Comparison of ENCODE assay signal across 15 cellular contexts in the genomic region with DNA sequence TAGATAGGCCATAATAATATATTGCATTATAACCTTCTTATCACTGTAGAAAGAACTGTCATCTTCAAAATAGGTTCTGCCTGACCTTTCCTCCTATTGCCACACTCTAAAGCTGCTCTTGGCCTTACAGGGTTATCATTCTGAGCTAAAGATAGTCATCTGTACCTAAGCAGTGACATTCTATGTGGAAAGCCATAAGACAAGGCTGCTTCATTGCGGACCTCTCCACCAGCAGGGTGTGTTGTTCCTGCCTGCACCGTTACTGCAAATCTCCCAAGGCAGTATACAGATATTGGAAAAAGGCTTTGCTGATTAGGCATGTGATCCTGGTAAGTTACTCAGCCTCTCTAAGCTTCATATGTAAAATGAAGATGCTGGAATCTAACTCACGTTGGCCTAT. TPM values are rescaled to one million over a fixed set of nuclear protein-coding genes. Genes with fewer than 3 reads are reported as not detected.
DNase-seq lines count a peak whose midpoint lies in the region; ATAC-seq and TF ChIP-seq lines count a peak whose summit lies in the region.
"Had no signal": no experiment of that assay in that cellular context is flagged by ENCODE, and none has a peak within 500 bp of the region (broad histone marks: within the 10 kb centered on the region; RNA-seq: fewer than 3 reads in every experiment).

No MANE protein-coding gene starts in this region.

- ATAC-seq in activated naive CD4-positive, alpha-beta T cell treated with anti-CD3 and anti-CD28 coated beads, Interleukin-2, amount 50 U/mL, for 72 hours: no peak
- ATAC-seq: HCT116 had no signal

- peaks cover 19 to 46% of the 10 kb centered on the region in 2 donors for H3K36me3 Mint-ChIP-seq in activated naive CD4-positive, alpha-beta T cell treated with anti-CD3 and anti-CD28 coated beads, Interleukin-2, amount 50 U/mL, for 72 hours

- H3K4me2 ChIP-seq in skeletal muscle satellite cell (ENCODE audit: low read length): peak overlapping the region; percentile 2

- H3K9me3 ChIP-seq in WERI-Rb-1 (ENCODE audit: severe bottlenecking): no peaks in the 10 kb centered on the region
- H3K9me3 ChIP-seq in skeletal muscle satellite cell (replicated peaks; ENCODE audit: low read length): no peaks in the 10 kb centered on the region
- H3K9me3 ChIP-seq: BLaER1 treated with 17β-estradiol and CSF1 and Interleukin-3, amounts not matched to agents 10 nM and 100 nM; esophagus squamous epithelium; stomach had no signal

- no peaks in the 10 kb centered on the region for H3K9me3 Mint-ChIP-seq in activated naive CD4-positive, alpha-beta T cell treated with anti-CD3 and anti-CD28 coated beads, Interleukin-2, amount 50 U/mL, for 72 hours

- H3K4me1 ChIP-seq in skeletal muscle satellite cell (ENCODE audit: control insufficient read depth, insufficient read depth, low read length): peaks cover 62% of the 10 kb centered on the region

- DNase-seq in activated naive CD4-positive, alpha-beta T cell treated with anti-CD3 and anti-CD28 coated beads, Interleukin-2, amount 50 U/mL, for 72 hours (ENCODE audit: low spot score in 2 of 2): no peak
- no peak for DNase-seq in activated naive CD4-positive, alpha-beta T cell treated with Interleukin-2 at 50 U/mL for 16 hours
- peak; percentile 34 for DNase-seq in WERI-Rb-1
- no peak for DNase-seq in fibroblast of the aortic adventitia (ENCODE audit: low read depth)
- no peak for DNase-seq in stimulated activated naive CD4-positive, alpha-beta T cell (lab: John Stamatoyannopoulos, UW)
- DNase-seq in activated gamma-delta T cell treated with Interleukin-2 at 50 U/mL for 16 hours: no peak
- no peak for DNase-seq in COLO668 (lab: John Stamatoyannopoulos, UW; ENCODE audit: unreplicated experiment)
- DNase-seq: cerebellar nuclear complex; esophagus squamous epithelium; NCI-H510A; stimulated activated CD4-positive, alpha-beta T cell treated with anti-CD3 and anti-CD28 coated beads, Interleukin-1b, Interleukin-23, amount 100 ng/mL, for 48 hours; stomach had no signal

- peaks cover 93% of the 10 kb centered on the region for H3K36me3 ChIP-seq in WERI-Rb-1
- peaks cover 77% of the 10 kb centered on the region for H3K36me3 ChIP-seq in skeletal muscle satellite cell (ENCODE audit: insufficient read depth, low read length)

- TF ChIP-seq CTCF in WERI-Rb-1 (IDR thresholded peaks at IDR 0.05; ENCODE audit: low read depth, low read length) (peak; percentile 39), fibroblast of the aortic adventitia (IDR thresholded peaks at IDR 0.05; ENCODE audit: insufficient read depth, low read length) (peak; percentile 17)

- H3K27ac ChIP-seq in WERI-Rb-1: no peak overlapping the region
- H3K27ac ChIP-seq: esophagus squamous epithelium, stomach had no signal

- H3K4me3 ChIP-seq in WERI-Rb-1 (ENCODE audit: low read depth, low read length): no peak overlapping the region
- no peak overlapping the region for H3K4me3 ChIP-seq in fibroblast of the aortic adventitia (ENCODE audit: low read depth, low read length)
- H3K4me3 ChIP-seq in skeletal muscle satellite cell (ENCODE audit: low read length): no peak overlapping the region
- H3K4me3 ChIP-seq: BLaER1 treated with 17β-estradiol and CSF1 and Interleukin-3, amounts not matched to agents 10 nM and 100 nM; esophagus squamous epithelium; stomach had no signal

- H3K9ac ChIP-seq in skeletal muscle satellite cell (ENCODE audit: low read depth, low read length): no peak overlapping the region

- H3K27ac Mint-ChIP-seq in activated naive CD4-positive, alpha-beta T cell treated with anti-CD3 and anti-CD28 coated beads, Interleukin-2, amount 50 U/mL, for 72 hours: peak overlapping the region; percentile 10 to 62

- no peaks in the 10 kb centered on the region for H3K27me3 ChIP-seq in WERI-Rb-1 (ENCODE audit: insufficient read depth, low read depth, severe bottlenecking)
- no peaks in the 10 kb centered on the region for H3K27me3 ChIP-seq in skeletal muscle satellite cell (ENCODE audit: control insufficient read depth, insufficient read depth, low read length)
- H3K27me3 ChIP-seq: BLaER1 treated with 17β-estradiol and CSF1 and Interleukin-3, amounts not matched to agents 10 nM and 100 nM; esophagus squamous epithelium; stomach had no signal

RNA-seq across cellular contexts. Expression of a gene that starts 8.1 kb away (rescaled TPM):
- total RNA-seq in activated naive CD4-positive, alpha-beta T cell treated with anti-CD3 and anti-CD28 coated beads, Interleukin-2, amount 50 U/mL, for 72 hours: 10 to 100 TPM; 24.4 to 37.3 TPM
- total RNA-seq in fibroblast of the aortic adventitia (ENCODE audit: low replicate concordance): 30.8 and 77.8 TPM in 2 replicates
- 36.5 and 53.5 TPM in 2 replicates for total RNA-seq in skeletal muscle satellite cell (2012; rRNA removed)
